In genomic region chr9:105519711-105520369, GRCh38 we compare ENCODE assay signal across 8 cellular contexts. TPM values are rescaled to one million over a fixed set of nuclear protein-coding genes. Genes with fewer than 3 reads are reported as not detected.
A peak's percentile ranks its signal among the peaks of the same experiment; 100 is the strongest.
DNase-seq lines count a peak whose midpoint lies in the region; ATAC-seq and TF ChIP-seq lines count a peak whose summit lies in the region.
"Not testable (repeated sequence)": the region's sequence is repeated elsewhere in the genome, so short reads cannot be mapped to it uniquely, and the experiment has no call there.

No MANE protein-coding gene starts in this region.

- peak; percentile 44 for ATAC-seq in GM21390 (IDR thresholded peaks at IDR 0.05; ENCODE audit: unreplicated experiment)
- peak; percentile 50 for ATAC-seq in HG03571 (IDR thresholded peaks at IDR 0.05; ENCODE audit: unreplicated experiment)
- ATAC-seq in naive B cell (ENCODE audit: low read depth in 2 of 2): peak; percentile 94 to 95

- H3K36me3 Mint-ChIP-seq in naive B cell: not testable (repeated sequence)

- H3K27ac Mint-ChIP-seq in naive B cell: not testable (repeated sequence)

- H3K4me3 ChIP-seq in fibroblast of mammary gland (ENCODE audit: control insufficient read depth, low read depth, low read length): peak overlapping the region; percentile 15

- in situ Hi-C loops in Caki2 (cut with HindIII; ENCODE audit: low pct_unique_long_range_greater_than_20kb, low sequenced_read_pairs): not testable (repeated sequence)

- H3K9me3 Mint-ChIP-seq in naive B cell: not testable (repeated sequence)

- H3K4me3 Mint-ChIP-seq in naive B cell: not testable (repeated sequence)

- peak; percentile 15 for DNase-seq in Caki2 (ENCODE audit: low read depth)
- DNase-seq in T-helper 2 cell: peak in 4 of 5 experiments; percentile 13 to 34 (median 26)
- peak; percentile 76 for DNase-seq in activated effector memory CD4-positive, alpha-beta T cell treated with anti-CD3 and anti-CD28 coated beads, Interleukin-2, amount 50 U/mL, for 16 hours
- DNase-seq in fibroblast of mammary gland (ENCODE audit: low read depth): not testable (repeated sequence)
- DNase-seq in naive B cell: peak; percentile 38
- peak; percentile 5 to 16 for DNase-seq in stimulated activated CD8-positive, alpha-beta memory T cell treated with anti-CD3 and anti-CD28 coated beads, Interleukin-7, amount 100 ng/mL, for 48 hours (ENCODE audit: extremely low read depth in 1 of 2, low read depth in 1 of 2)

- not testable (repeated sequence) for H3K27me3 Mint-ChIP-seq in naive B cell

- not testable (repeated sequence) for TF ChIP-seq CTCF in fibroblast of mammary gland (conservative IDR thresholded peaks at IDR 0.05; ENCODE audit: control insufficient read depth, insufficient read depth, low read depth, low read length)

- H3K4me1 Mint-ChIP-seq in naive B cell: not testable (repeated sequence)

RNA-seq across cellular contexts. Expression of gene FKTN, which starts 38.1 kb away (rescaled TPM):
- total RNA-seq in Caki2 (2014; rRNA removed; shearing (Covaris generic); ENCODE audit: low replicate concordance): 6.0 and 37.7 TPM in 2 replicates
- 1 to 10 TPM in 5 of 6 donors, not detected in 1; 1.1 to 2.9 (median 1.6) TPM for polyA plus RNA-seq in naive B cell (ENCODE audit: low read depth in 6 of 6)

Comparison
In these comparisons a context has a peak if more than half of its experiments do, and no peak if none do; other contexts are left out.
1. ATAC-seq: peak in every context shown above with its lines; median percentile 94 in naive B cell; 50 in HG03571; 44 in GM21390.